In the genomic region with DNA sequence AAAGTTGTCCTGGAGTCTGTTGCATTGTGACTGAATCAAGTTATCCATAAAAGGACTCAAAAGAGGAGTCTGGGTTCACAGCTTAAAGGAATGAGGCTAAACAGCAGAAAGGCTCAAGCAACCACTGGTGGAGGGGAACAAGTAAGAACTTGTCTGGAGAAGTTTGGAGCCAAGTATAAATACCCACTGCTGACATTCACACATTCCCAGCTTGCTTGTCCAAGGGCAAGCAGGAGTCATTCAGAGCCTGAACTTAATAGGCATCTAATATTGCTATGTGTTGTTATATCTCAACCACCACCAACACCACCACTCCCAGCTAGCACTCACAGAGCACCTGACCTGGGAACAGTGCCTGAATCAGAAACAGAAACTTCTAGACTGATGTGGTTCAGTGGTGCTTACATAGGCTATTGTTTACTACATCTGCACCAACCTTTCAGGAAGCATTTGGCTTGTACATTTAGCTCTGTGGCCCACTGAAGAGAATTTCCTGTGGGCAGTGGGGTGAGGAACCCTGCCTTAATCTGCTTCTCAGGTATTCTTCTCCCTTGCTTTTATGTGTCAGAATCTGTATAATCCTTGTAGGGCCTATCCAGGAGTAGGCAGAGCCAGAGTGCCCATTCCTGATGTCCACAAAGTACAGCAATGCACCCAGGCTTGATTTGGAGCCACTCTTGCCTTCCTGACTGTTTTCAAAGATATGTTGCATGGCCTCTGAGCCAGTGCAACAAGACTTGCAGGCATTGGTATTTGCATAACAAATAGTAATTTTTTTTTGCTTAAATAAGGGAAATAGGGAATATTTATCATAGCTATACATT, we compare ENCODE assay signal across 9 cellular contexts. TPM values are rescaled to one million over a fixed set of nuclear protein-coding genes. Genes with fewer than 3 reads are reported as not detected.
DNase-seq lines count a peak whose midpoint lies in the region; ATAC-seq and TF ChIP-seq lines count a peak whose summit lies in the region.
"Not testable (repeated sequence)": the region's sequence is repeated elsewhere in the genome, so short reads cannot be mapped to it uniquely, and the experiment has no call there.
"Had no signal": no experiment of that assay in that cellular context is flagged by ENCODE, and none has a peak within 500 bp of the region (broad histone marks: within the 10 kb centered on the region; RNA-seq: fewer than 3 reads in every experiment).

No MANE protein-coding gene starts in this region.

- H3K4me1 ChIP-seq in GM23338 (ENCODE audit: insufficient read depth): not testable (repeated sequence)

- DNase-seq in A172 (ENCODE audit: low spot score) (peak; percentile 15), immature natural killer cell (peak; percentile 38 to 46 (median 43))
- not testable (repeated sequence) for DNase-seq in GM23338 (ENCODE audit: low spot score); SK-N-MC (ENCODE audit: low read depth, low spot score); central memory CD8-positive, alpha-beta T cell (ENCODE audit: low spot score in 2 of 2); progenitor cell of endocrine pancreas (ENCODE audit: low spot score, unreplicated experiment)

- not testable (repeated sequence) for H3K9me3 Mint-ChIP-seq in GM23338; central memory CD8-positive, alpha-beta T cell; immature natural killer cell; progenitor cell of endocrine pancreas (ENCODE audit: low read depth)

- H3K36me3 Mint-ChIP-seq in GM23338 (ENCODE audit: low read depth); central memory CD8-positive, alpha-beta T cell (ENCODE audit: insufficient read depth); immature natural killer cell; progenitor cell of endocrine pancreas (ENCODE audit: insufficient read depth): not testable (repeated sequence)

- peak; percentile 84 for ATAC-seq in GM18907 (IDR thresholded peaks at IDR 0.05; ENCODE audit: unreplicated experiment)
- ATAC-seq in GM23338: not testable (repeated sequence)
- ATAC-seq in HG03280 (IDR thresholded peaks at IDR 0.05; ENCODE audit: unreplicated experiment): peak; percentile 75
- peak; percentile 30 for ATAC-seq in central memory CD8-positive, alpha-beta T cell (replicated peaks; ENCODE audit: extremely low read depth, poor library complexity, severe bottlenecking)

- H3K4me1 Mint-ChIP-seq in GM23338: peaks cover 12% of the 10 kb centered on the region
- not testable (repeated sequence) for H3K4me1 Mint-ChIP-seq in central memory CD8-positive, alpha-beta T cell
- peaks cover 32 to 48% of the 10 kb centered on the region in 2 donors for H3K4me1 Mint-ChIP-seq in immature natural killer cell
- H3K4me1 Mint-ChIP-seq in progenitor cell of endocrine pancreas (ENCODE audit: low read depth): peaks cover 11% of the 10 kb centered on the region

- not testable (repeated sequence) for H3K4me2 ChIP-seq in GM23338

- not testable (repeated sequence) for H3K36me3 ChIP-seq in GM23338 (ENCODE audit: insufficient read depth); SK-N-MC (ENCODE audit: insufficient read depth, low read length)

- not testable (repeated sequence) for H2AFZ ChIP-seq in GM23338

- not testable (repeated sequence) for H4K20me1 ChIP-seq in GM23338 (replicated peaks; ENCODE audit: insufficient read depth)

- not testable (repeated sequence) for TF ChIP-seq CTCF in GM23338 (conservative IDR thresholded peaks at IDR 0.05; ENCODE audit: low read depth in 2 of 2); progenitor cell of endocrine pancreas (IDR thresholded peaks at IDR 0.05; ENCODE audit: unreplicated experiment)

- not testable (repeated sequence) for H3K9ac ChIP-seq in SK-N-MC (ENCODE audit: insufficient read length)

- not testable (repeated sequence) for H3K79me2 ChIP-seq in GM23338 (replicated peaks; ENCODE audit: insufficient read depth)

- not testable (repeated sequence) for H3K27ac ChIP-seq in GM23338 (ENCODE audit: low read depth)
- peak overlapping the region; percentile 63; the same call in 1 of the 2 replicates for H3K27ac ChIP-seq in SK-N-MC

- H3K27me3 ChIP-seq in GM23338 (ENCODE audit: insufficient read depth): not testable (repeated sequence)

- not testable (repeated sequence) for H3K4me3 Mint-ChIP-seq in GM23338; central memory CD8-positive, alpha-beta T cell; progenitor cell of endocrine pancreas (ENCODE audit: low read depth)
- H3K4me3 Mint-ChIP-seq in immature natural killer cell: peak overlapping the region; percentile 4 to 60 (median 56)

- H3K27ac Mint-ChIP-seq in GM23338 (peak overlapping the region; percentile 90), immature natural killer cell (peak overlapping the region; percentile 76 to 91 (median 78)), progenitor cell of endocrine pancreas (peak overlapping the region; percentile 39)
- not testable (repeated sequence) for H3K27ac Mint-ChIP-seq in central memory CD8-positive, alpha-beta T cell (ENCODE audit: low read depth)

- not testable (repeated sequence) for H3K27me3 Mint-ChIP-seq in GM23338 (ENCODE audit: insufficient read depth, low read depth, poor library complexity); central memory CD8-positive, alpha-beta T cell; immature natural killer cell (ENCODE audit: low read depth in 3 of 3); progenitor cell of endocrine pancreas

- H3K9me3 ChIP-seq in SK-N-MC (ENCODE audit: low read depth, low read length): not testable (repeated sequence)

- not testable (repeated sequence) for H3F3A ChIP-seq in GM23338 (replicated peaks; ENCODE audit: low read depth)

- H3K4me3 ChIP-seq in GM23338, SK-N-MC: not testable (repeated sequence)

- not testable (repeated sequence) for H3K9me2 ChIP-seq in GM23338 (ENCODE audit: insufficient read depth)

RNA-seq across cellular contexts. Expression of a gene that starts 36.5 kb away (rescaled TPM):
- total RNA-seq in A172 (2014; rRNA removed; shearing (Covaris generic)): not detected in 2 replicates
- not detected in 2 replicates for total RNA-seq in GM23338 (2014; rRNA removed; shearing (Covaris generic))
- polyA plus RNA-seq in GM23338 (2016; fragmentation: Nextera tagmentation; extraction: Ambion mirVana) (not detected in 2 replicates), immature natural killer cell (not detected)
- total RNA-seq in progenitor cell of endocrine pancreas: 16.6 and 20.1 TPM in 2 replicates
- total RNA-seq: Daoy had no signal

Comparison
In these comparisons a context has a peak if more than half of its experiments do, and no peak if none do; other contexts are left out.
1. RNA of a gene that starts 36.5 kb away (total RNA-seq): 16.6 to 20.1 TPM in progenitor cell of endocrine pancreas; not detected in A172 and not detected in GM23338; every median in the first group is over 10 times any median in the second.